15 cellular contexts compared by ENCODE assay signal in the genomic region with DNA sequence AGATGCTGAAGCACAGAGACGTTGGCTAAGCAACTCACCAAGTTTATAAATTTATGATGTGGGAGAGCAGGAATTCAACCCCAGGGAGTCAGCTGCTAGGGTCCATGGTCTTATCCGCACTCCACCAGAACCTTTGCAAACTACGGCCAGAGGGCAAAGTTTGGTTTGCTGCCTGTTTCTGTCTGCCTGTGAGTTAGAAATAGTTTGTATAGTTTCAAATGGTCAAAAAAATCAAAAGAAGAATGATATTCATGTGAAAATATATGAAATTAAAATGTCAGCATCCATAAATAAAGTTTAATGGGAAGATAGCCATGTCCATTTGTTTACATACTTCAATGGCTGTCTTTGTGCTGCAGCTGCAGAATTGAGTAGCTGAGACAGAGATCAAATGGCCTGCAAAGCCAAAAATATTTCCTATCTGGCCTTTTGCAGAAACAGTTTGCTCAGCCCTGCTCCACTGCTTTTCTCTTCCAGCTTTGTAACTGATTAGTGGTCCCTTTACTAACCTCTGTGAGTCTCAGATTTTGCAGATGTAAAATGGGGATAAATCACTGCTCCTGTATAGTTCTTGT.
"Had no signal": no experiment of that assay in that cellular context is flagged by ENCODE, and none has a peak within 500 bp of the region (broad histone marks: within the 10 kb centered on the region; RNA-seq: fewer than 3 reads in every experiment).

No MANE protein-coding gene starts in this region.

- ATAC-seq: foreskin keratinocyte, heart left ventricle, left lung, WTC11 had no signal

- H3K4me1 Mint-ChIP-seq: activated CD4-positive, alpha-beta T cell treated with anti-CD3 and anti-CD28 coated beads, Interleukin-2, amount 10 ng/mL, durations not matched to agents 24 days and 14 days had no signal

- H3K27ac Mint-ChIP-seq: activated CD4-positive, alpha-beta T cell treated with anti-CD3 and anti-CD28 coated beads, Interleukin-2, amount 10 ng/mL, durations not matched to agents 24 days and 14 days; progenitor cell of endocrine pancreas; T-helper 1 cell treated with Interleukin-12 subunit alpha and Interleukin-12 subunit beta and Interleukin-4 antibody, amounts not matched to agents 30 μg/mL and 1 μg/mL, for 36 hours; WTC11 had no signal

- DNase-seq: activated CD4-positive, alpha-beta T cell treated with anti-CD3 and anti-CD28 coated beads, Interleukin-2, amount 10 ng/mL, durations not matched to agents 24 days and 14 days; activated naive CD4-positive, alpha-beta T cell treated with Interleukin-2 at 50 U/mL for 16 hours; foreskin keratinocyte; heart left ventricle; left lung; mesendoderm; right lobe of liver; spleen; stimulated activated CD4-positive, alpha-beta T cell treated with anti-CD3 and anti-CD28 coated beads, Interleukin-1b, Interleukin-23, amount 100 ng/mL, for 48 hours; stimulated activated naive CD4-positive, alpha-beta T cell had no signal

- H3K36me3 Mint-ChIP-seq: WTC11 had no signal

- FAIRE-seq: islet of Langerhans had no signal

- H3K9me3 Mint-ChIP-seq: activated CD4-positive, alpha-beta T cell treated with anti-CD3 and anti-CD28 coated beads, Interleukin-2, amount 10 ng/mL, durations not matched to agents 24 days and 14 days; neural crest cell; T-helper 1 cell treated with Interleukin-12 subunit alpha and Interleukin-12 subunit beta and Interleukin-4 antibody, amounts not matched to agents 30 μg/mL and 1 μg/mL, for 36 hours; WTC11 had no signal

- H3K4me3 Mint-ChIP-seq: activated CD4-positive, alpha-beta T cell treated with anti-CD3 and anti-CD28 coated beads, Interleukin-2, amount 10 ng/mL, durations not matched to agents 24 days and 14 days; neural crest cell; T-helper 1 cell treated with Interleukin-12 subunit alpha and Interleukin-12 subunit beta and Interleukin-4 antibody, amounts not matched to agents 30 μg/mL and 1 μg/mL, for 36 hours; WTC11 had no signal

- H3K27me3 Mint-ChIP-seq: progenitor cell of endocrine pancreas had no signal
